In genomic region chr13:46529509-46529908, GRCh38 we compare ENCODE assay signal across 18 cellular contexts. TPM values are rescaled to one million over a fixed set of nuclear protein-coding genes. Genes with fewer than 3 reads are reported as not detected.
DNase-seq lines count a peak whose midpoint lies in the region; ATAC-seq and TF ChIP-seq lines count a peak whose summit lies in the region.
"Had no signal": no experiment of that assay in that cellular context is flagged by ENCODE, and none has a peak within 500 bp of the region (broad histone marks: within the 10 kb centered on the region; RNA-seq: fewer than 3 reads in every experiment).

No MANE protein-coding gene starts in this region.

- H3K9me3 ChIP-seq in A673 (ENCODE audit: low read depth, low read length, poor library complexity, severe bottlenecking) (no peaks in the 10 kb centered on the region), WERI-Rb-1 (ENCODE audit: severe bottlenecking) (no peaks in the 10 kb centered on the region)
- no peaks in the 10 kb centered on the region for H3K9me3 ChIP-seq in CD8-positive, alpha-beta memory T cell (ENCODE audit: low read length)
- H3K9me3 ChIP-seq: SJCRH30 had no signal

- peaks cover 2% of the 10 kb centered on the region for H3K36me3 Mint-ChIP-seq in activated naive CD8-positive, alpha-beta T cell
- H3K36me3 Mint-ChIP-seq in CD8-positive, alpha-beta memory T cell = no peaks in the 10 kb centered on the region
- H3K36me3 Mint-ChIP-seq: mesothelial cell of epicardium, neural progenitor cell had no signal

- DNase-seq in A673 (ENCODE audit: low spot score) (no peak), DMS79 (lab: John Stamatoyannopoulos, UW) (peak; percentile 3), WERI-Rb-1 (no peak)
- DNase-seq in CD8-positive, alpha-beta memory T cell = no peak
- DNase-seq: aorta, C1 segment of cervical spinal cord, DMS53, hypothalamus, kidney glomerular epithelial cell, NCI-H1694 treated with DMSO at 0.1 percent for 48 hours, NCI-H510A, SJCRH30 had no signal

- H3K27ac ChIP-seq in A673 (ENCODE audit: low read depth, low read length, poor library complexity, severe bottlenecking) (peak overlapping the region; percentile 64), WERI-Rb-1 (no peak overlapping the region)
- no peak overlapping the region for H3K27ac ChIP-seq in CD8-positive, alpha-beta memory T cell (ENCODE audit: low read depth, low read length)
- H3K27ac ChIP-seq: neural progenitor cell, SJCRH30 had no signal

- ATAC-seq in HG02870 (IDR thresholded peaks at IDR 0.05; ENCODE audit: unreplicated experiment) (peak; percentile 68), HG03571 (IDR thresholded peaks at IDR 0.05; ENCODE audit: unreplicated experiment) (no peak)
- ATAC-seq: GM23338 had no signal

- H3K27me3 ChIP-seq in A673 (replicated peaks; ENCODE audit: insufficient read depth, low read depth, low read length, poor library complexity) (no peaks in the 10 kb centered on the region), WERI-Rb-1 (ENCODE audit: insufficient read depth, low read depth, severe bottlenecking) (no peaks in the 10 kb centered on the region)
- H3K27me3 ChIP-seq in CD8-positive, alpha-beta memory T cell (ENCODE audit: insufficient read depth, low read length, poor library complexity, severe bottlenecking) = no peaks in the 10 kb centered on the region
- H3K27me3 ChIP-seq: neural progenitor cell, SJCRH30 had no signal

- H3K4me3 ChIP-seq in A673 (ENCODE audit: low read depth, low read length, poor library complexity, severe bottlenecking) (no peak overlapping the region), WERI-Rb-1 (ENCODE audit: low read depth, low read length) (no peak overlapping the region)
- no peak overlapping the region for H3K4me3 ChIP-seq in CD8-positive, alpha-beta memory T cell (ENCODE audit: low read length)
- H3K4me3 ChIP-seq: GM23338, neural progenitor cell, SJCRH30 had no signal

- POLR2A ChIA-PET in A673 (lab: Charles Lee; ENCODE audit: low non-redundant PET) = no interaction called here
- POLR2A ChIA-PET in CD8-positive, alpha-beta memory T cell (lab: Charles Lee) = no interaction called here

- TF ChIP-seq CTCF in A673 (conservative IDR thresholded peaks at IDR 0.05; ENCODE audit: low read depth, low read length) (no peak), WERI-Rb-1 (IDR thresholded peaks at IDR 0.05; ENCODE audit: low read depth, low read length) (no peak)

- H3K27me3 Mint-ChIP-seq in activated naive CD8-positive, alpha-beta T cell = peaks cover 2% of the 10 kb centered on the region
- H3K27me3 Mint-ChIP-seq in CD8-positive, alpha-beta memory T cell = peaks cover 8 to 12% of the 10 kb centered on the region in 2 donors

- no peak overlapping the region for H3K4me3 Mint-ChIP-seq in activated naive CD8-positive, alpha-beta T cell
- H3K4me3 Mint-ChIP-seq in CD8-positive, alpha-beta memory T cell = no peak overlapping the region
- H3K4me3 Mint-ChIP-seq: GM23338, mesothelial cell of epicardium, neural progenitor cell had no signal

- peaks cover 32% of the 10 kb centered on the region for H3K4me1 ChIP-seq in A673 (ENCODE audit: insufficient read depth, low read length, poor library complexity, severe bottlenecking)
- H3K4me1 ChIP-seq in CD8-positive, alpha-beta memory T cell (ENCODE audit: insufficient read depth, low read length) = no peaks in the 10 kb centered on the region
- H3K4me1 ChIP-seq: neural progenitor cell, SJCRH30 had no signal

- no peaks in the 10 kb centered on the region for H3K36me3 ChIP-seq in A673 (ENCODE audit: insufficient read depth, low read length, poor library complexity, severe bottlenecking)
- H3K36me3 ChIP-seq in CD8-positive, alpha-beta memory T cell (ENCODE audit: insufficient read depth, low read length) = no peaks in the 10 kb centered on the region
- no peaks in the 10 kb centered on the region for H3K36me3 ChIP-seq in WERI-Rb-1
- H3K36me3 ChIP-seq: neural progenitor cell, SJCRH30 had no signal

- no TSS peak for BruUV-seq in A673 (replicated peaks; lab: Mats Ljungman, UMichigan)

- CTCF ChIA-PET in A673 (lab: Charles Lee) = no interaction called here
- CTCF ChIA-PET in CD8-positive, alpha-beta memory T cell (lab: Charles Lee) = no interaction called here

- no peaks in the 10 kb centered on the region for H3K9me3 Mint-ChIP-seq in activated naive CD8-positive, alpha-beta T cell (ENCODE audit: low read depth)
- no peaks in the 10 kb centered on the region for H3K9me3 Mint-ChIP-seq in CD8-positive, alpha-beta memory T cell
- H3K9me3 Mint-ChIP-seq: GM23338, mesothelial cell of epicardium, neural progenitor cell had no signal

- intact Hi-C loops in A673 (cut with micrococcal nuclease; ENCODE audit: unreplicated experiment) = no loop called here

- peaks cover 15% of the 10 kb centered on the region for H3K4me1 Mint-ChIP-seq in activated naive CD8-positive, alpha-beta T cell (ENCODE audit: low read depth)
- H3K4me1 Mint-ChIP-seq in CD8-positive, alpha-beta memory T cell = no peaks in the 10 kb centered on the region
- H3K4me1 Mint-ChIP-seq: GM23338 had no signal

- peak overlapping the region; percentile 30 for H3K27ac Mint-ChIP-seq in activated naive CD8-positive, alpha-beta T cell
- no peak overlapping the region for H3K27ac Mint-ChIP-seq in CD8-positive, alpha-beta memory T cell
- H3K27ac Mint-ChIP-seq: GM23338, neural progenitor cell had no signal

RNA-seq across cellular contexts. Expression of gene LRCH1, which starts 23.5 kb away (rescaled TPM):
- total RNA-seq in A673 (2021) = 25.3 and 26.9 TPM in 2 replicates
- total RNA-seq in CD8-positive, alpha-beta memory T cell = 10 to 100 TPM; 16.7 to 17.8 TPM
- polyA plus RNA-seq in CD8-positive, alpha-beta memory T cell = 4.9 TPM
